18 cellular contexts compared by ENCODE assay signal in the genomic region with DNA sequence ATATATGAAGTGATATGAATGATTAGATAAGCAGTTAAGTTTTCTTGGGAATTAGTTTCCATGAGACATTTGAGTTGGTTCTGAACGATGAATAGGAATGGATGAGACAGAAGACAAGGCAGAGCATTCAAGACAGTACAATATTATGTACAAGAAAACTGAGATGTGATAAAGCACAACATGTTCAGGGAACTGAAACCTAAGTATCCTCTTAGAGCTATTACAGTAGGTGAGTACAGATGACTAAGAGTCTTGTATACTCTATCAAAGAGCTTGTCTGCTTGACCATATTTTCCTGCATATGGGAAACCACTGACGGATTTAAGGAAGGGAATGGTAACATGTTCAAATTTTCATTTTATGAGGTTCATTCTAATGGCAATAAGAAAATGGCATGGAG.
A peak's percentile ranks its signal among the peaks of the same experiment; 100 is the strongest.
DNase-seq lines count a peak whose midpoint lies in the region; ATAC-seq, FAIRE-seq and TF ChIP-seq lines count a peak whose summit lies in the region.
"Had no signal": no experiment of that assay in that cellular context is flagged by ENCODE, and none has a peak within 500 bp of the region (broad histone marks: within the 10 kb centered on the region; RNA-seq: fewer than 3 reads in every experiment).

No MANE protein-coding gene starts in this region.

- no peak overlapping the region for H3K27ac ChIP-seq in GM12878 (ENCODE audit: control insufficient read depth, insufficient read depth)
- H3K27ac ChIP-seq: BLaER1 treated with 17β-estradiol and CSF1 and Interleukin-3, amounts not matched to agents 10 nM and 100 nM; HL-60; KMS-11 had no signal

- H3K27ac Mint-ChIP-seq in activated T-helper 1 cell treated with anti-CD3 and anti-CD28 coated beads, Interleukin-12 subunit alpha, Interleukin-12 subunit beta, Interleukin-2, Interleukin-4 antibody, amounts not matched to agents 30 ng/mL and 10 ng/mL and 1 ng/mL, durations not matched to agents 14 hours and 24 hours and 36 hours = no peak overlapping the region
- H3K27ac Mint-ChIP-seq: B cell; CD8-positive, alpha-beta T cell had no signal

- intact Hi-C loops in GM12878 (cut with micrococcal nuclease; ENCODE audit: unreplicated experiment) = no loop called here
- intact Hi-C loops in activated T-helper 1 cell treated with anti-CD3 and anti-CD28 coated beads, Interleukin-12 subunit alpha, Interleukin-12 subunit beta, Interleukin-2, Interleukin-4 antibody, amounts not matched to agents 30 ng/mL and 10 ng/mL and 1 ng/mL, durations not matched to agents 14 hours and 24 hours and 36 hours (cut with micrococcal nuclease) = no loop called here

- no peaks in the 10 kb centered on the region; a peak in 1 of 4 replicates for H3K36me3 ChIP-seq in GM12878 (ENCODE audit: control insufficient read depth in 2 of 2, insufficient read depth in 2 of 2, low read length in 1 of 2)

- TF ChIP-seq EP300 in GM12878 (IDR thresholded peaks at IDR 0.05; ENCODE audit: borderline replicate concordance in 1 of 2, control insufficient read depth in 1 of 2, low read depth in 2 of 2, low read length in 2 of 2) = no peak

- BruUV-seq in GM12878 (replicated peaks; lab: Mats Ljungman, UMichigan) = no TSS peak

- no peaks in the 10 kb centered on the region for H3K27me3 ChIP-seq in GM12878 (replicated peaks in 1 of 2; ENCODE audit: control insufficient read depth in 2 of 2, insufficient read depth in 2 of 2, low read length in 1 of 2)
- H3K27me3 ChIP-seq: BLaER1 treated with 17β-estradiol and CSF1 and Interleukin-3, amounts not matched to agents 10 nM and 100 nM had no signal

- ATAC-seq in GM21576 (IDR thresholded peaks at IDR 0.05; ENCODE audit: unreplicated experiment) (peak; percentile 61), GM12878 (peak; percentile 61)
- ATAC-seq: CD8-positive, alpha-beta T cell had no signal

- no peak overlapping the region for H3K4me2 ChIP-seq in GM12878 (ENCODE audit: control insufficient read depth, insufficient read depth)
- H3K4me2 ChIP-seq: BLaER1 treated with 17β-estradiol and CSF1 and Interleukin-3, amounts not matched to agents 10 nM and 100 nM; KMS-11 had no signal

- H4K20me1 ChIP-seq in GM12878 (ENCODE audit: control insufficient read depth, insufficient read depth) = no peaks in the 10 kb centered on the region
- H4K20me1 ChIP-seq: BLaER1 treated with 17β-estradiol and CSF1 and Interleukin-3, amounts not matched to agents 10 nM and 100 nM had no signal

- H3K4me3 ChIP-seq in GM12878 = no peak overlapping the region
- H3K4me3 ChIP-seq: BLaER1 treated with 17β-estradiol and CSF1 and Interleukin-3, amounts not matched to agents 10 nM and 100 nM had no signal

- H3K36me3 Mint-ChIP-seq in activated T-helper 1 cell treated with anti-CD3 and anti-CD28 coated beads, Interleukin-12 subunit alpha, Interleukin-12 subunit beta, Interleukin-2, Interleukin-4 antibody, amounts not matched to agents 30 ng/mL and 10 ng/mL and 1 ng/mL, durations not matched to agents 14 hours and 24 hours and 36 hours (ENCODE audit: low read depth) = peaks cover 9% of the 10 kb centered on the region

- CTCF ChIA-PET in GM12878 (lab: Yijun Ruan, JAX) = interaction anchor here (0.9 to 1.2 kb wide), 2 partner anchors 42 to 964 kb away, joined by 4 to 5 read pairs; no protein-coding TSS in a partner anchor

- SMC1A ChIA-PET in GM12878 (lab: Charles Lee; ENCODE audit: uncharacterized antibody, unreplicated experiment) = interaction anchor here (1.3 kb wide), 1 partner anchor 8 kb away, joined by 4 read pairs; no protein-coding TSS in a partner anchor

- DNase-seq in D721Med (ENCODE audit: insufficient read length, low spot score) (no peak), DMS53 treated with DMSO at 0.1 percent for 48 hours (lab: John Stamatoyannopoulos, UW; ENCODE audit: unreplicated experiment) (peak; percentile 9), GM12878 (ENCODE audit: low read depth, low spot score) (no peak), HCEC 1CT (no peak), DMS 273 treated with DMSO at 0.1 percent for 48 hours (lab: John Stamatoyannopoulos, UW) (no peak), epidermal melanocyte (ENCODE audit: insufficient read length, low spot score) (no peak)
- DNase-seq in activated T-helper 1 cell treated with anti-CD3 and anti-CD28 coated beads, Interleukin-12 subunit alpha, Interleukin-12 subunit beta, Interleukin-2, Interleukin-4 antibody, amounts not matched to agents 30 ng/mL and 10 ng/mL and 1 ng/mL, durations not matched to agents 14 hours and 24 hours and 36 hours (ENCODE audit: low spot score) = no peak
- DNase-seq: Calu3; CD8-positive, alpha-beta T cell; DMS79 treated with DMSO at 0.1 percent for 48 hours; GF-D8; GOT3; H7 had no signal

- H3K79me2 ChIP-seq in GM12878 (ENCODE audit: control insufficient read depth, insufficient read depth, low read length) = no peaks in the 10 kb centered on the region

- in situ Hi-C loops in GM12878 (cut with MboI) = no loop called here

- no peak for TF ChIP-seq CTCF in D721Med (IDR thresholded peaks at IDR 0.05; ENCODE audit: insufficient read depth, missing control alignments)
- no peak for TF ChIP-seq CTCF in GM12878 (IDR thresholded peaks at IDR 0.05 in 2 of 3, conservative IDR thresholded peaks at IDR 0.05 in 1 of 3; ENCODE audit: control insufficient read depth in 2 of 3, extremely low read depth in 1 of 3, insufficient read depth in 1 of 3, low read depth in 3 of 3, low read length in 3 of 3)

- no peaks in the 10 kb centered on the region for H3K27me3 Mint-ChIP-seq in activated T-helper 1 cell treated with anti-CD3 and anti-CD28 coated beads, Interleukin-12 subunit alpha, Interleukin-12 subunit beta, Interleukin-2, Interleukin-4 antibody, amounts not matched to agents 30 ng/mL and 10 ng/mL and 1 ng/mL, durations not matched to agents 14 hours and 24 hours and 36 hours (ENCODE audit: insufficient read depth)
- H3K27me3 Mint-ChIP-seq: B cell had no signal

- FAIRE-seq in D721Med (lab: Jason Lieb, UNC) (peak; percentile 70), GM12878 (lab: Jason Lieb, UNC) (peak; percentile 54)

- WGBS in GM12878 (ENCODE audit: insufficient coverage, insufficient replicate concordance, low lambda C conversion rate, missing lambda C conversion rate) = 74% methylated on average over 2 of the region's 2 CpGs

- H3K4me1 Mint-ChIP-seq in activated T-helper 1 cell treated with anti-CD3 and anti-CD28 coated beads, Interleukin-12 subunit alpha, Interleukin-12 subunit beta, Interleukin-2, Interleukin-4 antibody, amounts not matched to agents 30 ng/mL and 10 ng/mL and 1 ng/mL, durations not matched to agents 14 hours and 24 hours and 36 hours (ENCODE audit: low read depth) = peaks cover 9% of the 10 kb centered on the region

- no peak overlapping the region for H2AFZ ChIP-seq in GM12878 (ENCODE audit: control insufficient read depth, low read depth, low read length)

- H3K9me3 Mint-ChIP-seq in activated T-helper 1 cell treated with anti-CD3 and anti-CD28 coated beads, Interleukin-12 subunit alpha, Interleukin-12 subunit beta, Interleukin-2, Interleukin-4 antibody, amounts not matched to agents 30 ng/mL and 10 ng/mL and 1 ng/mL, durations not matched to agents 14 hours and 24 hours and 36 hours = no peaks in the 10 kb centered on the region
- H3K9me3 Mint-ChIP-seq: CD8-positive, alpha-beta T cell had no signal

- no peaks in the 10 kb centered on the region for H3K9me3 ChIP-seq in GM12878 (replicated peaks; ENCODE audit: control insufficient read depth, insufficient read depth, low read length)
- H3K9me3 ChIP-seq: BLaER1 treated with 17β-estradiol and CSF1 and Interleukin-3, amounts not matched to agents 10 nM and 100 nM had no signal

- H3K9ac ChIP-seq in GM12878 (ENCODE audit: control insufficient read depth, insufficient read depth, low read length) = no peak overlapping the region
- H3K9ac ChIP-seq: BLaER1 treated with 17β-estradiol and CSF1 and Interleukin-3, amounts not matched to agents 10 nM and 100 nM; KMS-11 had no signal

- no peak for TF ChIP-seq RAD21 in GM12878 (IDR thresholded peaks at IDR 0.05; ENCODE audit: insufficient read depth, low read depth, low read length)

- H3K4me1 ChIP-seq in GM12878 (ENCODE audit: control insufficient read depth, insufficient read depth, low read length) = no peaks in the 10 kb centered on the region

- TF ChIP-seq POLR2A in GM12878 (IDR thresholded peaks at IDR 0.05; ENCODE audit: low read depth, low read length) = no peak

- RAD21 ChIA-PET in GM12878 (lab: Charles Lee; ENCODE audit: unreplicated experiment) = interaction anchor here (1.1 to 1.4 kb wide), 2 partner anchors 9 to 21 kb away, joined by 3 read pairs; no protein-coding TSS in a partner anchor

- POLR2A ChIA-PET in GM12878 (lab: Charles Lee) = no interaction called here

- no peak overlapping the region for H3K4me3 Mint-ChIP-seq in activated T-helper 1 cell treated with anti-CD3 and anti-CD28 coated beads, Interleukin-12 subunit alpha, Interleukin-12 subunit beta, Interleukin-2, Interleukin-4 antibody, amounts not matched to agents 30 ng/mL and 10 ng/mL and 1 ng/mL, durations not matched to agents 14 hours and 24 hours and 36 hours
- H3K4me3 Mint-ChIP-seq: B cell; CD8-positive, alpha-beta T cell had no signal

TF ChIP-seq in GM12878, 131 proteins besides CTCF, POLR2A, EP300 and RAD21:
- TF ChIP-seq, protein P1, sequence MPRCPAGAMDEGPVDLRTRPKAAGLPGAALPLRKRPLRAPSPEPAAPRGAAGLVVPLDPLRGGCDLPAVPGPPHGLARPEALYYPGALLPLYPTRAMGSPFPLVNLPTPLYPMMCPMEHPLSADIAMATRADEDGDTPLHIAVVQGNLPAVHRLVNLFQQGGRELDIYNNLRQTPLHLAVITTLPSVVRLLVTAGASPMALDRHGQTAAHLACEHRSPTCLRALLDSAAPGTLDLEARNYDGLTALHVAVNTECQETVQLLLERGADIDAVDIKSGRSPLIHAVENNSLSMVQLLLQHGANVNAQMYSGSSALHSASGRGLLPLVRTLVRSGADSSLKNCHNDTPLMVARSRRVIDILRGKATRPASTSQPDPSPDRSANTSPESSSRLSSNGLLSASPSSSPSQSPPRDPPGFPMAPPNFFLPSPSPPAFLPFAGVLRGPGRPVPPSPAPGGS (IDR thresholded peaks at IDR 0.05; ENCODE audit: borderline replicate concordance, insufficient read depth, low read depth, low read length, poor library complexity, severe bottlenecking) = no peak
- TF ChIP-seq SPI1 (IDR thresholded peaks at IDR 0.05; ENCODE audit: borderline replicate concordance, insufficient read depth, low read depth, low read length) = peak; percentile 53; the same call in 1 of the 2 replicates
